Comparison of ENCODE assay signal across 23 cellular contexts in genomic region chr6:145783796-145784195, GRCh38. TPM values are rescaled to one million over a fixed set of nuclear protein-coding genes. Genes with fewer than 3 reads are reported as not detected.
DNase-seq lines count a peak whose midpoint lies in the region; ATAC-seq, FAIRE-seq and TF ChIP-seq lines count a peak whose summit lies in the region.
"Had no signal": no experiment of that assay in that cellular context is flagged by ENCODE, and none has a peak within 500 bp of the region (broad histone marks: within the 10 kb centered on the region; RNA-seq: fewer than 3 reads in every experiment).

No MANE protein-coding gene starts in this region.

- no peak overlapping the region for H3K27ac ChIP-seq in aorta (ENCODE audit: low read depth in 1 of 2, low read length in 2 of 2)
- H3K27ac ChIP-seq in small intestine (ENCODE audit: low read depth in 1 of 2, low read length in 1 of 2): no peak overlapping the region
- H3K27ac ChIP-seq: C4-2B, HL-60, PC-9, SJCRH30 had no signal

- no peak overlapping the region for H3K4me3 Mint-ChIP-seq in activated CD8-positive, alpha-beta T cell treated with anti-CD3 and anti-CD28 coated beads, Interleukin-2, amount 10 ng/mL, durations not matched to agents 7 days and 5 days
- H3K4me3 Mint-ChIP-seq in activated CD8-positive, alpha-beta T cell treated with anti-CD3 and anti-CD28 coated beads for 36 hours: no peak overlapping the region
- H3K4me3 Mint-ChIP-seq: IgD-negative memory B cell; T-helper 2 cell treated with Interferon-gamma antibody and Interleukin-4, amounts not matched to agents 5 μg/mL and 100 μg/mL, for 36 hours had no signal

- no peak overlapping the region for H3K27ac Mint-ChIP-seq in activated CD8-positive, alpha-beta T cell treated with anti-CD3 and anti-CD28 coated beads, Interleukin-2, amount 10 ng/mL, durations not matched to agents 7 days and 5 days
- H3K27ac Mint-ChIP-seq in activated CD8-positive, alpha-beta T cell treated with anti-CD3 and anti-CD28 coated beads for 36 hours: no peak overlapping the region
- H3K27ac Mint-ChIP-seq: IgD-negative memory B cell; T-helper 2 cell treated with Interferon-gamma antibody and Interleukin-4, amounts not matched to agents 5 μg/mL and 100 μg/mL, for 36 hours had no signal

- intact Hi-C loops in activated CD8-positive, alpha-beta T cell treated with anti-CD3 and anti-CD28 coated beads for 36 hours (cut with micrococcal nuclease): no loop called here
- intact Hi-C loops in aorta (cut with DNase I): no loop called here

- no peak overlapping the region for H3K4me3 ChIP-seq in aorta (ENCODE audit: low read length in 2 of 2)
- H3K4me3 ChIP-seq in small intestine (ENCODE audit: low read depth in 1 of 2, low read length in 2 of 2): no peak overlapping the region
- H3K4me3 ChIP-seq: HAP-1, PC-9, SJCRH30 had no signal

- WGBS in aorta, 2 donors: 84 to 86% methylated on average over 5 of the region's 5 CpGs
- WGBS in small intestine, 3 donors: 79 to 93% (median 86%) methylated on average over 5 of the region's 5 CpGs

- H3K9me3 Mint-ChIP-seq in activated CD8-positive, alpha-beta T cell treated with anti-CD3 and anti-CD28 coated beads, Interleukin-2, amount 10 ng/mL, durations not matched to agents 7 days and 5 days (ENCODE audit: insufficient read depth): peaks cover 15% of the 10 kb centered on the region
- peaks cover 7% of the 10 kb centered on the region for H3K9me3 Mint-ChIP-seq in activated CD8-positive, alpha-beta T cell treated with anti-CD3 and anti-CD28 coated beads for 36 hours
- H3K9me3 Mint-ChIP-seq: T-helper 2 cell treated with Interferon-gamma antibody and Interleukin-4, amounts not matched to agents 5 μg/mL and 100 μg/mL, for 36 hours had no signal

- no peaks in the 10 kb centered on the region for H3K27me3 Mint-ChIP-seq in activated CD8-positive, alpha-beta T cell treated with anti-CD3 and anti-CD28 coated beads, Interleukin-2, amount 10 ng/mL, durations not matched to agents 7 days and 5 days (ENCODE audit: low read depth)
- no peaks in the 10 kb centered on the region for H3K27me3 Mint-ChIP-seq in activated CD8-positive, alpha-beta T cell treated with anti-CD3 and anti-CD28 coated beads for 36 hours
- H3K27me3 Mint-ChIP-seq: IgD-negative memory B cell had no signal

- H3K4me1 Mint-ChIP-seq in activated CD8-positive, alpha-beta T cell treated with anti-CD3 and anti-CD28 coated beads, Interleukin-2, amount 10 ng/mL, durations not matched to agents 7 days and 5 days (ENCODE audit: low read depth): peaks cover 22% of the 10 kb centered on the region
- no peaks in the 10 kb centered on the region for H3K4me1 Mint-ChIP-seq in activated CD8-positive, alpha-beta T cell treated with anti-CD3 and anti-CD28 coated beads for 36 hours (ENCODE audit: low read depth)
- H3K4me1 Mint-ChIP-seq: IgD-negative memory B cell had no signal

- H3K27me3 ChIP-seq in aorta (ENCODE audit: control insufficient read depth in 1 of 2, insufficient read depth in 2 of 2, low read length in 1 of 2) (no peaks in the 10 kb centered on the region), small intestine (ENCODE audit: control insufficient read depth in 2 of 2, insufficient read depth in 2 of 2, low read length in 2 of 2) (no peaks in the 10 kb centered on the region)
- H3K27me3 ChIP-seq: SJCRH30 had no signal

- DNase-seq in activated CD8-positive, alpha-beta T cell treated with anti-CD3 and anti-CD28 coated beads, Interleukin-2, amount 10 ng/mL, durations not matched to agents 7 days and 5 days: peak; percentile 27
- no peak for DNase-seq in activated CD8-positive, alpha-beta T cell treated with anti-CD3 and anti-CD28 coated beads for 36 hours
- DNase-seq in MV-4-11 (lab: John Stamatoyannopoulos, UW) (peak; percentile 93), NOMO-1 treated with DMSO at 0.1 percent for 48 hours (lab: John Stamatoyannopoulos, UW; ENCODE audit: unreplicated experiment) (peak; percentile 62), aorta (no peak), small intestine (no peak), dedifferentiated amniotic fluid mesenchymal stem cell (ENCODE audit: extremely low spot score) (no peak)
- DNase-seq: COR-L47, NCI-H1105, NCI-H1694, NCI-H2171, NCI-H446, NCI-H748 treated with DMSO at 0.1 percent for 48 hours, PC-9, SJCRH30, SW 1271 had no signal

- peaks cover 0 to 1% of the 10 kb centered on the region in 2 donors for H3K36me3 ChIP-seq in aorta (ENCODE audit: control insufficient read depth in 1 of 2, insufficient read depth in 2 of 2, low read length in 1 of 2)
- H3K36me3 ChIP-seq in small intestine (ENCODE audit: control insufficient read depth in 2 of 2, insufficient read depth in 2 of 2, low read length in 2 of 2): no peaks in the 10 kb centered on the region
- H3K36me3 ChIP-seq: HAP-1, SJCRH30 had no signal

- FAIRE-seq in small intestine (lab: Jason Lieb, UNC): no peak
- FAIRE-seq: HTR-8/SVneo had no signal

- peaks cover 3% of the 10 kb centered on the region for H3K9me3 ChIP-seq in aorta (ENCODE audit: control insufficient read depth, low read length)
- no peaks in the 10 kb centered on the region for H3K9me3 ChIP-seq in small intestine (ENCODE audit: control insufficient read depth, low read depth)
- H3K9me3 ChIP-seq: HAP-1, SJCRH30 had no signal

- H3K4me1 ChIP-seq in aorta (ENCODE audit: control insufficient read depth in 1 of 2, insufficient read depth in 2 of 2, low read length in 2 of 2) (no peaks in the 10 kb centered on the region), small intestine (ENCODE audit: control insufficient read depth in 2 of 2, insufficient read depth in 1 of 2, low read depth in 1 of 2, low read length in 1 of 2) (no peaks in the 10 kb centered on the region)
- H3K4me1 ChIP-seq: HAP-1, SJCRH30 had no signal

- no peak for ATAC-seq in activated CD8-positive, alpha-beta T cell treated with anti-CD3 and anti-CD28 coated beads, Interleukin-2, amount 10 ng/mL, durations not matched to agents 7 days and 5 days
- ATAC-seq in activated CD8-positive, alpha-beta T cell treated with anti-CD3 and anti-CD28 coated beads for 36 hours: no peak
- ATAC-seq in esophagus mucosa (peak; percentile 71), aorta (ENCODE audit: low FRiP score) (no peak)

- TF ChIP-seq CTCF in activated CD8-positive, alpha-beta T cell treated with anti-CD3 and anti-CD28 coated beads for 36 hours (IDR thresholded peaks at IDR 0.05): no peak

- CTCF ChIA-PET in activated CD8-positive, alpha-beta T cell treated with anti-CD3 and anti-CD28 coated beads, Interleukin-2, amount 10 ng/mL, durations not matched to agents 7 days and 5 days (lab: Charles Lee): no interaction called here
- CTCF ChIA-PET in activated CD8-positive, alpha-beta T cell treated with anti-CD3 and anti-CD28 coated beads for 36 hours (lab: Charles Lee): interaction anchor here (1.1 kb wide), 1 partner anchor 145 kb away, joined by 3 read pairs; no protein-coding TSS in a partner anchor

- H3K36me3 Mint-ChIP-seq in activated CD8-positive, alpha-beta T cell treated with anti-CD3 and anti-CD28 coated beads, Interleukin-2, amount 10 ng/mL, durations not matched to agents 7 days and 5 days (ENCODE audit: low read depth): peaks cover 6% of the 10 kb centered on the region
- H3K36me3 Mint-ChIP-seq in activated CD8-positive, alpha-beta T cell treated with anti-CD3 and anti-CD28 coated beads for 36 hours (ENCODE audit: low read depth): peaks cover 7% of the 10 kb centered on the region

- POLR2A ChIA-PET in activated CD8-positive, alpha-beta T cell treated with anti-CD3 and anti-CD28 coated beads, Interleukin-2, amount 10 ng/mL, durations not matched to agents 7 days and 5 days (lab: Charles Lee): interaction anchor here (1.4 kb wide), 1 partner anchor 31 kb away, joined by 3 read pairs; no protein-coding TSS in a partner anchor
- POLR2A ChIA-PET in activated CD8-positive, alpha-beta T cell treated with anti-CD3 and anti-CD28 coated beads for 36 hours (lab: Charles Lee): no interaction called here

RNA-seq across cellular contexts. Expression of gene FBXO30, which starts 30.8 kb away (rescaled TPM):
- 1 to 10 TPM; 3.5 to 4.1 TPM for total RNA-seq in activated CD8-positive, alpha-beta T cell treated with anti-CD3 and anti-CD28 coated beads, Interleukin-2, amount 10 ng/mL, durations not matched to agents 7 days and 5 days
- total RNA-seq in activated CD8-positive, alpha-beta T cell treated with anti-CD3 and anti-CD28 coated beads for 36 hours: 1 to 10 TPM; 3.1 to 3.4 TPM
- total RNA-seq in esophagus mucosa: 3.8 TPM
- total RNA-seq in aorta: 10 to 100 TPM; 12.0 to 17.2 TPM
- 1 to 10 TPM; 4.4 to 7.1 TPM for polyA plus RNA-seq in aorta
- 1 to 10 TPM; 1.9 to 4.2 (median 3.6) TPM for polyA plus RNA-seq in small intestine

RNA-seq across cellular contexts. Expression of gene EPM2A, which starts 48.5 kb away (rescaled TPM):
- total RNA-seq in activated CD8-positive, alpha-beta T cell treated with anti-CD3 and anti-CD28 coated beads, Interleukin-2, amount 10 ng/mL, durations not matched to agents 7 days and 5 days: 1 to 10 TPM; 6.3 to 7.5 TPM
- total RNA-seq in activated CD8-positive, alpha-beta T cell treated with anti-CD3 and anti-CD28 coated beads for 36 hours: 10 to 100 TPM in 1 of 2 experiments, 1 to 10 TPM in 1; 9.1 to 10.7 TPM
- 3.8 TPM for total RNA-seq in esophagus mucosa
- total RNA-seq in aorta: 10 to 100 TPM; 12.2 to 23.7 TPM
- polyA plus RNA-seq in aorta: 10 to 100 TPM in 1 of 2 donors, 1 to 10 TPM in 1; 8.1 to 24.4 TPM
- 1 to 10 TPM; 1.8 to 3.4 (median 1.9) TPM for polyA plus RNA-seq in small intestine

Comparison
In these comparisons a context has a peak if more than half of its experiments do, and no peak if none do; other contexts are left out.
1. DNase-seq: peak in activated CD8-positive, alpha-beta T cell treated with anti-CD3 and anti-CD28 coated beads, Interleukin-2, amount 10 ng/mL, durations not matched to agents 7 days and 5 days (single experiment), MV-4-11 (single experiment) and NOMO-1 treated with DMSO at 0.1 percent for 48 hours (single experiment); none in activated CD8-positive, alpha-beta T cell treated with anti-CD3 and anti-CD28 coated beads for 36 hours (single experiment), aorta (0 of 2), small intestine (single experiment) and dedifferentiated amniotic fluid mesenchymal stem cell (single experiment).